8 cellular contexts compared by ENCODE assay signal in genomic region chr11:61162092-61162935, GRCh38. TPM values are rescaled to one million over a fixed set of nuclear protein-coding genes. Genes with fewer than 3 reads are reported as not detected.
DNase-seq lines count a peak whose midpoint lies in the region; ATAC-seq and TF ChIP-seq lines count a peak whose summit lies in the region.

No MANE protein-coding gene starts in this region.

- peak overlapping the region; percentile 75 for H3K4me3 ChIP-seq in HEK293 (ENCODE audit: low read depth, low read length)
- peak overlapping the region; percentile 66 for H3K4me3 ChIP-seq in PC-9
- H3K4me3 ChIP-seq in thoracic aorta = peak overlapping the region; percentile 93

- H2AFZ ChIP-seq in PC-9 = peak overlapping the region; percentile 61

- peaks cover 47% of the 10 kb centered on the region for H3F3A ChIP-seq in PC-9 (ENCODE audit: insufficient read depth, low read depth)

- peak overlapping the region; percentile 94 for H3K4me2 ChIP-seq in PC-9

- peak overlapping the region; percentile 92 for H3K27ac ChIP-seq in C4-2B
- no peak overlapping the region; the same call in 1 of the 2 replicates for H3K27ac ChIP-seq in HEK293 (ENCODE audit: extremely low read depth, low read depth, low read length)
- H3K27ac ChIP-seq in PC-9 = peak overlapping the region; percentile 81
- H3K27ac ChIP-seq in caudate nucleus (ENCODE audit: low read depth, low read length) = peak overlapping the region; percentile 98
- peak overlapping the region; percentile 95 to 98 for H3K27ac ChIP-seq in thoracic aorta

- no peaks in the 10 kb centered on the region for H3K9me3 ChIP-seq in HEK293 (ENCODE audit: control insufficient read depth, insufficient read depth, low read depth, low read length)
- H3K9me3 ChIP-seq in PC-9 (ENCODE audit: insufficient read depth, low read depth) = no peaks in the 10 kb centered on the region
- H3K9me3 ChIP-seq in thoracic aorta = no peaks in the 10 kb centered on the region

- CTCF ChIA-PET in HEK293 (lab: Yijun Ruan, JAX) = interaction anchor here (1.6 kb wide), 1 partner anchor 10 kb away, joined by 4 read pairs; no protein-coding TSS in a partner anchor
- CTCF ChIA-PET in PC-9 (lab: Charles Lee) = interaction anchor here (0.6 kb wide), 1 partner anchor 174 kb away, joined by 3 read pairs; no protein-coding TSS in a partner anchor

- H3K36me3 ChIP-seq in HEK293 (ENCODE audit: control insufficient read depth in 2 of 2, insufficient read depth in 1 of 2, low read length in 2 of 2) = peaks cover 0 to 6% of the 10 kb centered on the region in 2 experiments; a peak in 1 of 3 replicates
- H3K36me3 ChIP-seq in PC-9 (ENCODE audit: low read depth) = peaks cover 4% of the 10 kb centered on the region; the same call in 1 of the 2 replicates
- H3K36me3 ChIP-seq in thoracic aorta = no peaks in the 10 kb centered on the region

- H3K27me3 ChIP-seq in PC-9 (ENCODE audit: insufficient read depth, low read depth) = no peaks in the 10 kb centered on the region
- no peaks in the 10 kb centered on the region for H3K27me3 ChIP-seq in thoracic aorta (replicated peaks; ENCODE audit: insufficient read depth)

- no peak for TF ChIP-seq CTCF in C4-2B (conservative IDR thresholded peaks at IDR 0.05)
- no peak for TF ChIP-seq CTCF in HEK293 (tag by site-specific recombination; IDR thresholded peaks at IDR 0.05)
- no peak for TF ChIP-seq CTCF in PC-9 (conservative IDR thresholded peaks at IDR 0.05)
- TF ChIP-seq CTCF in thoracic aorta (IDR thresholded peaks at IDR 0.05) = no peak

- DNase-seq in PC-9 (peak in 1 of 2 experiments; percentile 77), caudate nucleus (lab: John Stamatoyannopoulos, UW) (peak in 37 of 61 donors; percentile 8 to 89 (median 48)), lung microvascular endothelial cell (ENCODE audit: low read depth in 2 of 2) (peak; percentile 27 to 38), thoracic aorta (ENCODE audit: low spot score) (no peak)

- ATAC-seq in thoracic aorta (ENCODE audit: insufficient number of reproducible peaks, low FRiP score, low read depth) (no peak), GM18909 (IDR thresholded peaks at IDR 0.05; ENCODE audit: poor library complexity, unreplicated experiment) (no peak)
- ATAC-seq in activated CD4-positive, CD25-positive, alpha-beta regulatory T cell treated with anti-CD3 and anti-CD28 coated beads, Interleukin-2, amount 50 U/mL, for 24 hours = no peak

- H3K4me1 ChIP-seq in HEK293 (ENCODE audit: control insufficient read depth, insufficient read depth, low read length) (no peaks in the 10 kb centered on the region), PC-9 (replicated peaks; ENCODE audit: insufficient read depth) (peaks cover 58% of the 10 kb centered on the region), thoracic aorta (ENCODE audit: control insufficient read depth in 1 of 2, low read depth in 2 of 2) (peaks cover 4 to 39% of the 10 kb centered on the region in 2 donors)

- H4K20me1 ChIP-seq in PC-9 (ENCODE audit: insufficient read depth) = no peaks in the 10 kb centered on the region

- intact Hi-C loops in PC-9 (cut with micrococcal nuclease; ENCODE audit: unreplicated experiment) = loop anchor here (5.0 kb wide), 1 partner anchor 85 kb away; no protein-coding TSS in a partner anchor

- H3K9me2 ChIP-seq in PC-9 (ENCODE audit: insufficient read depth) = no peaks in the 10 kb centered on the region

- BruUV-seq in PC-9 (replicated peaks; lab: Mats Ljungman, UMichigan) = TSS peak; percentile 90

- peaks cover 23% of the 10 kb centered on the region for H3K79me2 ChIP-seq in PC-9 (ENCODE audit: low read depth)

- POLR2A ChIA-PET in HEK293 (lab: Yijun Ruan, JAX) (interaction anchor here (1.0 kb wide), 3 partner anchors 33 to 249 kb away, joined by 3 to 4 read pairs (median 4); partner anchors contain the start of gene TMEM109), PC-9 (lab: Charles Lee; ENCODE audit: unreplicated experiment) (interaction anchor here (0.6 kb wide), 2 partner anchors 200 to 229 kb away, joined by 3 to 4 read pairs; no protein-coding TSS in a partner anchor)

TF ChIP-seq in HEK293, 187 proteins besides CTCF, POLR2A, EP300 and RAD21:
- TF ChIP-seq, protein P1, sequence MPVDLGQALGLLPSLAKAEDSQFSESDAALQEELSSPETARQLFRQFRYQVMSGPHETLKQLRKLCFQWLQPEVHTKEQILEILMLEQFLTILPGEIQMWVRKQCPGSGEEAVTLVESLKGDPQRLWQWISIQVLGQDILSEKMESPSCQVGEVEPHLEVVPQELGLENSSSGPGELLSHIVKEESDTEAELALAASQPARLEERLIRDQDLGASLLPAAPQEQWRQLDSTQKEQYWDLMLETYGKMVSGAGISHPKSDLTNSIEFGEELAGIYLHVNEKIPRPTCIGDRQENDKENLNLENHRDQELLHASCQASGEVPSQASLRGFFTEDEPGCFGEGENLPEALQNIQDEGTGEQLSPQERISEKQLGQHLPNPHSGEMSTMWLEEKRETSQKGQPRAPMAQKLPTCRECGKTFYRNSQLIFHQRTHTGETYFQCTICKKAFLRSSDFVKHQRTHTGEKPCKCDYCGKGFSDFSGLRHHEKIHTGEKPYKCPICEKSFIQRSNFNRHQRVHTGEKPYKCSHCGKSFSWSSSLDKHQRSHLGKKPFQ (tag by site-specific recombination; IDR thresholded peaks at IDR 0.05) = peak; percentile 56; the same call in 1 of the 2 replicates
- TF ChIP-seq ZNF335 (tag by site-specific recombination; conservative IDR thresholded peaks at IDR 0.05) (peak; percentile 61; the same call in 1 of the 2 replicates), SP2 (tag by site-specific recombination; IDR thresholded peaks at IDR 0.05) (peak; percentile 19), ZNF560 (tag by site-specific recombination; IDR thresholded peaks at IDR 0.05; ENCODE audit: borderline replicate concordance) (no peak), ZNF558 (tag by site-specific recombination; IDR thresholded peaks at IDR 0.05) (no peak)

RNA-seq across cellular contexts. Expression of gene VPS37C, which starts 1.1 kb away (rescaled TPM):
- total RNA-seq in PC-9 (2021) (27.1 and 29.0 TPM in 2 replicates), lung microvascular endothelial cell (4.4 and 6.2 TPM in 2 replicates), thoracic aorta (10 to 100 TPM; 23.0 to 32.7 TPM)

RNA-seq across cellular contexts. Expression of gene PGA3, which starts 41.0 kb away (rescaled TPM):
- total RNA-seq in PC-9 (2021) (not detected in 2 replicates), lung microvascular endothelial cell (not detected in 2 replicates), thoracic aorta (1 to 10 TPM; 1.8 to 4.3 TPM)

RNA-seq across cellular contexts. Expression of gene PGA4, which starts 59.8 kb away (rescaled TPM):
- total RNA-seq in PC-9 (2021) (not detected in 2 replicates), lung microvascular endothelial cell (not detected in 2 replicates), thoracic aorta (1 to 10 TPM in 1 of 2 donors, not detected in 1; 4.7 TPM)
